9 cellular contexts compared by ENCODE assay signal in genomic region chr3:42880601-42881451, GRCh38. TPM values are rescaled to one million over a fixed set of nuclear protein-coding genes. Genes with fewer than 3 reads are reported as not detected.
A peak's percentile ranks its signal among the peaks of the same experiment; 100 is the strongest.
DNase-seq lines count a peak whose midpoint lies in the region; ATAC-seq, FAIRE-seq and TF ChIP-seq lines count a peak whose summit lies in the region.
"Had no signal": no experiment of that assay in that cellular context is flagged by ENCODE, and none has a peak within 500 bp of the region (broad histone marks: within the 10 kb centered on the region; RNA-seq: fewer than 3 reads in every experiment).

No MANE protein-coding gene starts in this region.

- peak overlapping the region; percentile 13 to 83; a peak in 3 of 4 replicates for H3K4me2 ChIP-seq in H1 (ENCODE audit: insufficient read depth in 1 of 2, low read depth in 2 of 2, low read length in 2 of 2)
- H3K4me2 ChIP-seq in mesendoderm (ENCODE audit: low read length): peak overlapping the region; percentile 58

- H3K79me2 ChIP-seq in H1 (ENCODE audit: control insufficient read depth in 1 of 2, insufficient read depth in 2 of 2, low read length in 2 of 2) (no peaks in the 10 kb centered on the region), mesendoderm (ENCODE audit: control insufficient read depth, insufficient read depth, low read length) (no peaks in the 10 kb centered on the region)

- H4K5ac ChIP-seq in H1 (ENCODE audit: insufficient read length, low read depth, low read length) (peak overlapping the region; percentile 34), mesendoderm (ENCODE audit: low read length) (peak overlapping the region; percentile 10)

- DNase-seq in CD4-positive, CD25-positive, alpha-beta regulatory T cell: peak; percentile 80 to 94 (median 86)
- DNase-seq in NCI-H774 (lab: John Stamatoyannopoulos, UW) (peak; percentile 50), H1 (ENCODE audit: low read depth in 1 of 2, low spot score in 2 of 2) (peak; percentile 74 to 86), mesendoderm (peak; percentile 94)
- peak; percentile 95 for DNase-seq in activated CD8-positive, alpha-beta T cell treated with anti-CD3 and anti-CD28 coated beads, Interleukin-2, amount 10 ng/mL, durations not matched to agents 7 days and 5 days
- peak; percentile 72 for DNase-seq in stimulated activated CD8-positive, alpha-beta memory T cell treated with anti-CD3 and anti-CD28 coated beads, Interleukin-12 subunit alpha, Interleukin-12 subunit beta, amount 100 ng/mL, for 24 hours (ENCODE audit: extremely low read depth)

- H3K56ac ChIP-seq in H1 (replicated peaks; ENCODE audit: insufficient read length, low read depth, low read length) (peak overlapping the region; percentile 20), mesendoderm (ENCODE audit: low read length) (peak overlapping the region; percentile 83)

- H3K36me3 ChIP-seq in CD4-positive, CD25-positive, alpha-beta regulatory T cell (ENCODE audit: control insufficient read depth, insufficient read depth, low read length): no peaks in the 10 kb centered on the region
- H3K36me3 ChIP-seq in H1 (ENCODE audit: control insufficient read depth in 2 of 4, insufficient read depth in 4 of 4, low read length in 3 of 4): no peaks in the 10 kb centered on the region
- H3K36me3 ChIP-seq in mesendoderm (ENCODE audit: control insufficient read depth, insufficient read depth, low read length): no peaks in the 10 kb centered on the region

- peak overlapping the region; percentile 44 for H4K91ac ChIP-seq in H1 (replicated peaks; ENCODE audit: insufficient read length, low read length)

- TF ChIP-seq EP300 in H1 (IDR thresholded peaks at IDR 0.05; ENCODE audit: borderline replicate concordance in 1 of 2, low read depth in 2 of 2, low read length in 2 of 2): 0 out of 3 replicates have a peak, but pooled peaks of 1 of the 2 experiments have one; percentile 11

- H2AK5ac ChIP-seq in H1 (ENCODE audit: low read depth, low read length) (0 out of 2 replicates have a peak overlapping the region, but pooled peaks have one; percentile 70), mesendoderm (ENCODE audit: low read length) (no peak overlapping the region)

- H3K79me1 ChIP-seq in H1 (ENCODE audit: low read depth, low read length) (no peaks in the 10 kb centered on the region), mesendoderm (ENCODE audit: low read length) (no peaks in the 10 kb centered on the region)

- H3K23ac ChIP-seq in H1 (ENCODE audit: insufficient read length) (no peak overlapping the region), mesendoderm (ENCODE audit: low read length) (no peak overlapping the region)

- H3K27ac Mint-ChIP-seq in CD4-positive, CD25-positive, alpha-beta regulatory T cell: peak overlapping the region in 2 of 3 donors; percentile 90 to 93
- H3K27ac Mint-ChIP-seq in activated CD8-positive, alpha-beta T cell treated with anti-CD3 and anti-CD28 coated beads, Interleukin-2, amount 10 ng/mL, durations not matched to agents 7 days and 5 days: peak overlapping the region; percentile 93

- no peaks in the 10 kb centered on the region for H3K36me3 Mint-ChIP-seq in CD4-positive, CD25-positive, alpha-beta regulatory T cell
- H3K36me3 Mint-ChIP-seq in activated CD8-positive, alpha-beta T cell treated with anti-CD3 and anti-CD28 coated beads, Interleukin-2, amount 10 ng/mL, durations not matched to agents 7 days and 5 days (ENCODE audit: low read depth): no peaks in the 10 kb centered on the region

- no peaks in the 10 kb centered on the region for H3K9me3 Mint-ChIP-seq in CD4-positive, CD25-positive, alpha-beta regulatory T cell
- H3K9me3 Mint-ChIP-seq in activated CD8-positive, alpha-beta T cell treated with anti-CD3 and anti-CD28 coated beads, Interleukin-2, amount 10 ng/mL, durations not matched to agents 7 days and 5 days (ENCODE audit: insufficient read depth): no peaks in the 10 kb centered on the region

- peak overlapping the region; percentile 55; the same call in 1 of the 2 replicates for H2BK20ac ChIP-seq in H1 (ENCODE audit: low read length)

- H2AFZ ChIP-seq in H1 (ENCODE audit: low read length): peak overlapping the region; percentile 73

- peak overlapping the region in 3 of 4 experiments; percentile 42 to 57 (median 43); a peak in 2 of 7 replicates for H3K9ac ChIP-seq in H1 (replicated peaks in 1 of 4; ENCODE audit: extremely low read depth in 1 of 4, low read depth in 3 of 4, low read length in 3 of 4)
- peak overlapping the region; percentile 81 for H3K9ac ChIP-seq in mesendoderm (ENCODE audit: low read length)

- H3K27me3 ChIP-seq in CD4-positive, CD25-positive, alpha-beta regulatory T cell (ENCODE audit: control insufficient read depth, insufficient read depth, low read length): no peaks in the 10 kb centered on the region
- H3K27me3 ChIP-seq in H1 (replicated peaks in 1 of 4; ENCODE audit: control insufficient read depth in 3 of 4, extremely low read depth in 1 of 4, insufficient read depth in 3 of 4, low read length in 3 of 4) (no peaks in the 10 kb centered on the region), mesendoderm (ENCODE audit: insufficient read depth, low read length, poor library complexity) (no peaks in the 10 kb centered on the region)

- H4K20me1 ChIP-seq in H1 (replicated peaks in 1 of 2; ENCODE audit: control insufficient read depth in 1 of 2, insufficient read depth in 2 of 2, low read length in 2 of 2): no peaks in the 10 kb centered on the region

- no peaks in the 10 kb centered on the region; the same call in 1 of the 2 replicates for H3K23me2 ChIP-seq in H1 (ENCODE audit: low read depth, low read length)

- ATAC-seq in CD4-positive, CD25-positive, alpha-beta regulatory T cell (ENCODE audit: low read depth in 2 of 2): peak; percentile 99 to 100
- peak; percentile 98 for ATAC-seq in GM19351 (IDR thresholded peaks at IDR 0.05; ENCODE audit: unreplicated experiment)
- ATAC-seq in HG03469 (IDR thresholded peaks at IDR 0.05; ENCODE audit: unreplicated experiment): peak; percentile 96
- peak; percentile 99 for ATAC-seq in activated CD8-positive, alpha-beta T cell treated with anti-CD3 and anti-CD28 coated beads, Interleukin-2, amount 10 ng/mL, durations not matched to agents 7 days and 5 days

- peaks cover 13% of the 10 kb centered on the region for H3K4me1 ChIP-seq in CD4-positive, CD25-positive, alpha-beta regulatory T cell (ENCODE audit: control insufficient read depth, insufficient read depth, low read length, poor library complexity, severe bottlenecking)
- H3K4me1 ChIP-seq in H1 (replicated peaks in 1 of 4; ENCODE audit: control insufficient read depth in 3 of 4, insufficient read depth in 4 of 4, low read length in 3 of 4) (peaks cover 3 to 12% (median 7%) of the 10 kb centered on the region in 4 experiments; a peak in 4 of 7 replicates), mesendoderm (ENCODE audit: control insufficient read depth, low read depth, low read length) (peaks cover 13% of the 10 kb centered on the region)

- H2BK120ac ChIP-seq in H1 (replicated peaks; ENCODE audit: low read depth, low read length): no peak overlapping the region
- peak overlapping the region; percentile 22 for H2BK120ac ChIP-seq in mesendoderm (ENCODE audit: low read depth, low read length)

- peak overlapping the region; percentile 80 to 91 (median 87) for H3K4me3 Mint-ChIP-seq in CD4-positive, CD25-positive, alpha-beta regulatory T cell
- peak overlapping the region; percentile 79 for H3K4me3 Mint-ChIP-seq in activated CD8-positive, alpha-beta T cell treated with anti-CD3 and anti-CD28 coated beads, Interleukin-2, amount 10 ng/mL, durations not matched to agents 7 days and 5 days

- TF ChIP-seq RAD21 in H1 (IDR thresholded peaks at IDR 0.05 in 1 of 2, conservative IDR thresholded peaks at IDR 0.05 in 1 of 2; ENCODE audit: low read depth in 2 of 2, low read length in 2 of 2): peak; percentile 86 to 88

- peaks cover 6 to 15% (median 7%) of the 10 kb centered on the region in 4 donors for H3K4me1 Mint-ChIP-seq in CD4-positive, CD25-positive, alpha-beta regulatory T cell
- peaks cover 15% of the 10 kb centered on the region for H3K4me1 Mint-ChIP-seq in activated CD8-positive, alpha-beta T cell treated with anti-CD3 and anti-CD28 coated beads, Interleukin-2, amount 10 ng/mL, durations not matched to agents 7 days and 5 days (ENCODE audit: low read depth)

- H3K18ac ChIP-seq in H1 (ENCODE audit: extremely low read depth, low read length): peak overlapping the region; percentile 75; the same call in 1 of the 2 replicates
- H3K18ac ChIP-seq in mesendoderm (ENCODE audit: low read length): peak overlapping the region; percentile 72

- H2BK15ac ChIP-seq in H1 (ENCODE audit: low read length): peak overlapping the region; percentile 75; the same call in 1 of the 2 replicates
- H2BK15ac ChIP-seq in mesendoderm (replicated peaks; ENCODE audit: low read depth): no peak overlapping the region

- peak in 1 of 2 experiments; percentile 42; a peak in 1 of 3 replicates for TF ChIP-seq POLR2A in H1 (IDR thresholded peaks at IDR 0.05; ENCODE audit: control extremely low read depth in 1 of 2, low read depth in 2 of 2, low read length in 2 of 2)

- POLR2A ChIA-PET in activated CD8-positive, alpha-beta T cell treated with anti-CD3 and anti-CD28 coated beads, Interleukin-2, amount 10 ng/mL, durations not matched to agents 7 days and 5 days (lab: Charles Lee): no interaction called here
- POLR2A ChIA-PET in H1 (lab: Charles Lee; ENCODE audit: partially characterized antibody): interaction anchor here (0.8 to 1.2 kb wide), 5 partner anchors 8 to 76 kb away, joined by 3 to 7 read pairs (median 5); partner anchors contain the start of gene HIGD1A

- H2BK5ac ChIP-seq in H1 (ENCODE audit: low read depth, low read length): peak overlapping the region; percentile 76
- peak overlapping the region; percentile 26 for H2BK5ac ChIP-seq in mesendoderm (ENCODE audit: low read length)

- peak overlapping the region; percentile 90; the same call in 1 of the 2 replicates for H4K8ac ChIP-seq in H1 (ENCODE audit: extremely low read depth, insufficient read depth, low read length)
- peak overlapping the region; percentile 58 for H4K8ac ChIP-seq in mesendoderm (ENCODE audit: low read depth, low read length)

- H3K27ac ChIP-seq in CD4-positive, CD25-positive, alpha-beta regulatory T cell (ENCODE audit: insufficient read depth, low read length, poor library complexity, severe bottlenecking): peak overlapping the region; percentile 61
- no peak overlapping the region for H3K27ac ChIP-seq in H1 (ENCODE audit: low read depth, low read length)
- no peak overlapping the region for H3K27ac ChIP-seq in mesendoderm (ENCODE audit: low read depth, low read length)

- H2BK12ac ChIP-seq in H1 (ENCODE audit: low read depth, low read length): peak overlapping the region; percentile 69; the same call in 1 of the 2 replicates

- CTCF ChIA-PET in activated CD8-positive, alpha-beta T cell treated with anti-CD3 and anti-CD28 coated beads, Interleukin-2, amount 10 ng/mL, durations not matched to agents 7 days and 5 days (lab: Charles Lee): interaction anchor here (0.8 to 3.0 kb wide), 10 partner anchors 18 to 219 kb away, joined by 3 to 39 read pairs (median 4); no protein-coding TSS in a partner anchor
- CTCF ChIA-PET in H1 (lab: Charles Lee; ENCODE audit: partially characterized antibody): interaction anchor here (0.8 to 3.1 kb wide), 15 partner anchors 11 to 140 kb away, joined by 3 to 19 read pairs (median 6); no protein-coding TSS in a partner anchor

- H3K27me3 Mint-ChIP-seq in CD4-positive, CD25-positive, alpha-beta regulatory T cell: peaks cover 4% of the 10 kb centered on the region
- peaks cover 12% of the 10 kb centered on the region for H3K27me3 Mint-ChIP-seq in activated CD8-positive, alpha-beta T cell treated with anti-CD3 and anti-CD28 coated beads, Interleukin-2, amount 10 ng/mL, durations not matched to agents 7 days and 5 days (ENCODE audit: low read depth)

- no peak for FAIRE-seq in H1 (lab: Jason Lieb, UNC)
- FAIRE-seq: islet of Langerhans had no signal

- H3K4ac ChIP-seq in H1 (replicated peaks; ENCODE audit: insufficient read length, low read depth, low read length) (no peak overlapping the region), mesendoderm (ENCODE audit: low read depth, low read length) (no peak overlapping the region)

- H3K9me3 ChIP-seq in CD4-positive, CD25-positive, alpha-beta regulatory T cell (ENCODE audit: control insufficient read depth in 2 of 2, low read length in 2 of 2): no peaks in the 10 kb centered on the region
- H3K9me3 ChIP-seq in H1 (ENCODE audit: insufficient read depth in 2 of 2, low read depth in 1 of 2, low read length in 1 of 2): no peaks in the 10 kb centered on the region

- peak; percentile 86 to 91 (median 87) for TF ChIP-seq CTCF in H1 (IDR thresholded peaks at IDR 0.05; ENCODE audit: control extremely low read depth in 1 of 3, insufficient read depth in 1 of 3, low read depth in 1 of 3, low read length in 3 of 3)

- WGBS in H1 (ENCODE audit: extremely low coverage in 1 of 2, insufficient coverage in 1 of 2, insufficient read length in 1 of 2, insufficient replicate concordance in 2 of 2, low coverage in 1 of 2, low lambda C conversion rate in 2 of 2, missing lambda C conversion rate in 1 of 2), 2 experiments: 28% methylated on average over 33 of the region's 61 CpGs; no CpG with 5 or more reads in 1 of the 2 experiments
- WGBS in mesendoderm (ENCODE audit: extremely low coverage, insufficient coverage, low lambda C conversion rate): no CpG with 5 or more reads among the region's 61 CpGs

- H3K14ac ChIP-seq in H1 (ENCODE audit: insufficient read length): no peak overlapping the region

- H3K4me3 ChIP-seq in CD4-positive, CD25-positive, alpha-beta regulatory T cell (ENCODE audit: low read depth, low read length): peak overlapping the region; percentile 45
- peak overlapping the region; percentile 16 to 63 (median 44); a peak in 7 of 8 replicates for H3K4me3 ChIP-seq in H1 (ENCODE audit: extremely low read depth in 1 of 4, insufficient read depth in 2 of 4, low read depth in 3 of 4, low read length in 4 of 4)
- no peak overlapping the region for H3K4me3 ChIP-seq in mesendoderm (ENCODE audit: low read length)

RNA-seq across cellular contexts. Expression of gene CYP8B1, which starts 5.1 kb away (rescaled TPM):
- not detected for total RNA-seq in CD4-positive, CD25-positive, alpha-beta regulatory T cell
- polyA plus RNA-seq in CD4-positive, CD25-positive, alpha-beta regulatory T cell: not detected
- not detected for total RNA-seq in activated CD8-positive, alpha-beta T cell treated with anti-CD3 and anti-CD28 coated beads, Interleukin-2, amount 10 ng/mL, durations not matched to agents 7 days and 5 days
- not detected in 2 replicates for total RNA-seq in H1 (2021; fragmentation: NEBNext Ultra II Directional; extraction: Animal tissue kit (Norgen Biotek cat#: 25700))
- polyA plus RNA-seq in H1 (2011; rRNA removed): not detected in 2 replicates
- polyA plus RNA-seq in H1 (2011; cell fraction: cytosol; rRNA removed): not detected
- not detected for polyA plus RNA-seq in H1 (2011; cell fraction: nucleus; rRNA removed)
- not detected in 4 replicates for polyA plus RNA-seq in H1 (2012, experiment 1 of 2)
- polyA plus RNA-seq in H1 (2012, experiment 2 of 2): not detected
- polyA plus RNA-seq in H1 (2013, experiment 1 of 2): not detected
- not detected for polyA plus RNA-seq in H1 (2013, experiment 2 of 2)
- not detected in 2 replicates for polyA minus RNA-seq in H1 (2011; rRNA and poly(A)+ RNA removed)
- polyA minus RNA-seq in H1 (2011; cell fraction: cytosol; rRNA and poly(A)+ RNA removed): not detected
- polyA minus RNA-seq in H1 (2011; cell fraction: nucleus; rRNA and poly(A)+ RNA removed): not detected
- 0.01 TPM for polyA plus RNA-seq in mesendoderm (2013, experiment 1 of 2)
- polyA plus RNA-seq in mesendoderm (2013, experiment 2 of 2): not detected

RNA-seq across cellular contexts. Expression of gene ZNF662, which starts 25.1 kb away (rescaled TPM):
- total RNA-seq in CD4-positive, CD25-positive, alpha-beta regulatory T cell: 1.3 TPM
- polyA plus RNA-seq in CD4-positive, CD25-positive, alpha-beta regulatory T cell: under 1 TPM; 0.41 to 0.78 (median 0.66) TPM
- total RNA-seq in activated CD8-positive, alpha-beta T cell treated with anti-CD3 and anti-CD28 coated beads, Interleukin-2, amount 10 ng/mL, durations not matched to agents 7 days and 5 days: 1 to 10 TPM; 1.2 to 1.7 TPM
- not detected in 2 replicates for total RNA-seq in H1 (2021; fragmentation: NEBNext Ultra II Directional; extraction: Animal tissue kit (Norgen Biotek cat#: 25700))
- 0.03 TPM in 1 of 2 replicates, not detected in the other for polyA plus RNA-seq in H1 (2011; rRNA removed)
- 0.12 TPM for polyA plus RNA-seq in H1 (2011; cell fraction: cytosol; rRNA removed)
- polyA plus RNA-seq in H1 (2011; cell fraction: nucleus; rRNA removed): 0.09 TPM
- 0.05 to 0.24 TPM in 2 of 4 replicates, not detected in the others for polyA plus RNA-seq in H1 (2012, experiment 1 of 2)
- polyA plus RNA-seq in H1 (2012, experiment 2 of 2): not detected
- polyA plus RNA-seq in H1 (2013, experiment 1 of 2): 0.34 TPM
- 0.11 TPM for polyA plus RNA-seq in H1 (2013, experiment 2 of 2)
- polyA minus RNA-seq in H1 (2011; rRNA and poly(A)+ RNA removed): 0.12 TPM in 1 of 2 replicates, not detected in the other
- polyA minus RNA-seq in H1 (2011; cell fraction: cytosol; rRNA and poly(A)+ RNA removed): not detected
- not detected for polyA minus RNA-seq in H1 (2011; cell fraction: nucleus; rRNA and poly(A)+ RNA removed)
- polyA plus RNA-seq in mesendoderm (2013, experiment 1 of 2): 0.10 TPM
- polyA plus RNA-seq in mesendoderm (2013, experiment 2 of 2): 0.08 TPM
